ENCODE assay signal across 20 cellular contexts in genomic region chr15:25609371-25609770, GRCh38.
DNase-seq lines count a peak whose midpoint lies in the region; ATAC-seq and TF ChIP-seq lines count a peak whose summit lies in the region.
"Had no signal": no experiment of that assay in that cellular context is flagged by ENCODE, and none has a peak within 500 bp of the region (broad histone marks: within the 10 kb centered on the region; RNA-seq: fewer than 3 reads in every experiment).

No MANE protein-coding gene starts in this region.

- intact Hi-C loops in left lung (cut with DNase I) (no loop called here), esophagus muscularis mucosa (cut with DNase I) (loop anchor here (10.0 kb wide), 1 partner anchor 45 kb away; no protein-coding TSS in a partner anchor)

- TF ChIP-seq CTCF in left lung (IDR thresholded peaks at IDR 0.05) (no peak), esophagus muscularis mucosa (IDR thresholded peaks at IDR 0.05) (no peak)

- no peaks in the 10 kb centered on the region for H3K27me3 ChIP-seq in left lung
- H3K27me3 ChIP-seq in stomach smooth muscle (ENCODE audit: control insufficient read depth in 1 of 2, insufficient read depth in 2 of 2, low read length in 2 of 2): no peaks in the 10 kb centered on the region
- H3K27me3 ChIP-seq in esophagus muscularis mucosa: no peaks in the 10 kb centered on the region
- H3K27me3 ChIP-seq: BE2C; BLaER1 treated with 17β-estradiol and CSF1 and Interleukin-3, amounts not matched to agents 10 nM and 100 nM had no signal

- ATAC-seq in esophagus mucosa: peak; percentile 23
- peak; percentile 83 for ATAC-seq in left lung
- ATAC-seq in GM19455 (IDR thresholded peaks at IDR 0.05; ENCODE audit: unreplicated experiment): no peak
- ATAC-seq: A549 had no signal

- H3K9ac ChIP-seq in stomach smooth muscle (ENCODE audit: low read length in 2 of 2): no peak overlapping the region
- H3K9ac ChIP-seq: BLaER1 treated with 17β-estradiol and CSF1 and Interleukin-3, amounts not matched to agents 10 nM and 100 nM had no signal

- no peak for DNase-seq in left lung
- DNase-seq in stimulated activated CD8-positive, alpha-beta memory T cell treated with anti-CD3 and anti-CD28 coated beads, Interleukin-4, amount 100 ng/mL, for 48 hours: no peak
- no peak for DNase-seq in esophagus muscularis mucosa (ENCODE audit: extremely low spot score)
- DNase-seq: 8988T; ACHN; AML-193; BE2C; CD4-positive, alpha-beta T cell; CD8-positive, alpha-beta memory T cell; DMS53; DMS79 treated with DMSO at 0.1 percent for 48 hours; GF-D8; GOT3; HFFc6 had no signal

- H3K9me3 ChIP-seq in left lung: no peaks in the 10 kb centered on the region
- H3K9me3 ChIP-seq in stomach smooth muscle (ENCODE audit: control insufficient read depth in 2 of 2, low read length in 2 of 2): no peaks in the 10 kb centered on the region
- H3K9me3 ChIP-seq in esophagus muscularis mucosa: no peaks in the 10 kb centered on the region
- H3K9me3 ChIP-seq: A549; BE2C; BLaER1 treated with 17β-estradiol and CSF1 and Interleukin-3, amounts not matched to agents 10 nM and 100 nM had no signal

- 93% methylated on average over 5 of the region's 5 CpGs for WGBS in esophagus muscularis mucosa

- H3K4me3 ChIP-seq in left lung (no peak overlapping the region), stomach smooth muscle (ENCODE audit: low read length in 2 of 2) (no peak overlapping the region), esophagus muscularis mucosa (no peak overlapping the region)
- H3K4me3 ChIP-seq: A549; BLaER1 treated with 17β-estradiol and CSF1 and Interleukin-3, amounts not matched to agents 10 nM and 100 nM; HAP-1 had no signal

- no peak for TF ChIP-seq POLR2A in esophagus muscularis mucosa (IDR thresholded peaks at IDR 0.05; ENCODE audit: low read depth)

- H3K27ac ChIP-seq in left lung: no peak overlapping the region
- peak overlapping the region; percentile 60 for H3K27ac ChIP-seq in stomach smooth muscle (ENCODE audit: low read length)
- H3K27ac ChIP-seq in esophagus muscularis mucosa (replicated peaks in 1 of 4): no peak overlapping the region
- H3K27ac ChIP-seq: A549; BLaER1 treated with 17β-estradiol and CSF1 and Interleukin-3, amounts not matched to agents 10 nM and 100 nM had no signal

- H3K4me1 ChIP-seq in left lung: no peaks in the 10 kb centered on the region
- H3K4me1 ChIP-seq in stomach smooth muscle (ENCODE audit: control insufficient read depth, insufficient read depth, low read length): peaks cover 18% of the 10 kb centered on the region
- H3K4me1 ChIP-seq in esophagus muscularis mucosa: no peaks in the 10 kb centered on the region
- H3K4me1 ChIP-seq: A549; BE2C; BLaER1 treated with 17β-estradiol and CSF1 and Interleukin-3, amounts not matched to agents 10 nM and 100 nM had no signal

- no peaks in the 10 kb centered on the region for H3K36me3 ChIP-seq in left lung
- no peaks in the 10 kb centered on the region for H3K36me3 ChIP-seq in stomach smooth muscle (ENCODE audit: control insufficient read depth in 2 of 2, insufficient read depth in 2 of 2, low read length in 2 of 2)
- H3K36me3 ChIP-seq in esophagus muscularis mucosa: no peaks in the 10 kb centered on the region
- H3K36me3 ChIP-seq: BE2C; BLaER1 treated with 17β-estradiol and CSF1 and Interleukin-3, amounts not matched to agents 10 nM and 100 nM; HAP-1 had no signal

- no peak for TF ChIP-seq EP300 in esophagus muscularis mucosa (IDR thresholded peaks at IDR 0.05)
